Comparison of ENCODE assay signal across 10 cellular contexts in genomic region chr9:7879551-7880245, GRCh38.
DNase-seq lines count a peak whose midpoint lies in the region; ATAC-seq, FAIRE-seq and TF ChIP-seq lines count a peak whose summit lies in the region.
"Had no signal": no experiment of that assay in that cellular context is flagged by ENCODE, and none has a peak within 500 bp of the region (broad histone marks: within the 10 kb centered on the region; RNA-seq: fewer than 3 reads in every experiment).

No MANE protein-coding gene starts in this region.

- WGBS in small intestine, 3 donors: 37 to 47% (median 44%) methylated on average over 6 of the region's 6 CpGs

- no peaks in the 10 kb centered on the region for H3K36me3 Mint-ChIP-seq in activated naive CD4-positive, alpha-beta T cell treated with anti-CD3 and anti-CD28 coated beads, Interleukin-2, amount 10 ng/mL, durations not matched to agents 7 days and 5 days
- H3K36me3 Mint-ChIP-seq in mesothelial cell of epicardium: peaks cover 6% of the 10 kb centered on the region

- H3K4me3 ChIP-seq in small intestine (ENCODE audit: low read depth in 1 of 2, low read length in 2 of 2): no peak overlapping the region
- H3K4me3 ChIP-seq in dorsolateral prefrontal cortex: no peak overlapping the region
- H3K4me3 ChIP-seq: adrenal gland, heart left ventricle had no signal

- intact Hi-C loops in dorsolateral prefrontal cortex (cut with DNase I): no loop called here

- H3K27ac Mint-ChIP-seq in activated naive CD4-positive, alpha-beta T cell treated with anti-CD3 and anti-CD28 coated beads, Interleukin-2, amount 10 ng/mL, durations not matched to agents 7 days and 5 days: no peak overlapping the region
- H3K27ac Mint-ChIP-seq in mesothelial cell of epicardium: no peak overlapping the region

- H3K4me3 Mint-ChIP-seq in activated naive CD4-positive, alpha-beta T cell treated with anti-CD3 and anti-CD28 coated beads, Interleukin-2, amount 10 ng/mL, durations not matched to agents 7 days and 5 days: no peak overlapping the region
- H3K4me3 Mint-ChIP-seq in mesothelial cell of epicardium: no peak overlapping the region

- CTCF ChIA-PET in activated naive CD4-positive, alpha-beta T cell treated with anti-CD3 and anti-CD28 coated beads, Interleukin-2, amount 10 ng/mL, durations not matched to agents 7 days and 5 days (lab: Charles Lee): interaction anchor here (0.8 kb wide), 1 partner anchor 102 kb away, joined by 3 read pairs; no protein-coding TSS in a partner anchor

- no peaks in the 10 kb centered on the region for H3K9me3 ChIP-seq in small intestine (ENCODE audit: control insufficient read depth, low read depth)
- H3K9me3 ChIP-seq: adrenal gland had no signal

- no peak overlapping the region for H3K27ac ChIP-seq in small intestine (ENCODE audit: low read depth in 1 of 2, low read length in 1 of 2)
- no peak overlapping the region for H3K27ac ChIP-seq in dorsolateral prefrontal cortex
- H3K27ac ChIP-seq: adrenal gland, heart left ventricle had no signal

- DNase-seq in NCI-H69 (lab: John Stamatoyannopoulos, UW): peak; percentile 82
- peak; percentile 46 for DNase-seq in activated naive CD4-positive, alpha-beta T cell treated with anti-CD3 and anti-CD28 coated beads, Interleukin-2, amount 10 ng/mL, durations not matched to agents 7 days and 5 days
- peak; percentile 22 for DNase-seq in stimulated activated CD4-positive, alpha-beta T cell treated with anti-CD3 and anti-CD28 coated beads, Interleukin-2, amount 100 ng/mL, for 24 hours
- no peak for DNase-seq in mesothelial cell of epicardium (ENCODE audit: low spot score in 2 of 2, unreplicated experiment in 2 of 2)
- DNase-seq in Ammon's horn (ENCODE audit: low spot score): no peak
- DNase-seq in small intestine: no peak
- no peak for DNase-seq in dorsolateral prefrontal cortex
- DNase-seq: adrenal gland, heart left ventricle had no signal

- H3K27me3 ChIP-seq in small intestine (ENCODE audit: control insufficient read depth in 2 of 2, insufficient read depth in 2 of 2, low read length in 2 of 2) (no peaks in the 10 kb centered on the region), dorsolateral prefrontal cortex (no peaks in the 10 kb centered on the region)
- H3K27me3 ChIP-seq: adrenal gland, heart left ventricle had no signal

- no peaks in the 10 kb centered on the region for H3K27me3 Mint-ChIP-seq in activated naive CD4-positive, alpha-beta T cell treated with anti-CD3 and anti-CD28 coated beads, Interleukin-2, amount 10 ng/mL, durations not matched to agents 7 days and 5 days
- no peaks in the 10 kb centered on the region for H3K27me3 Mint-ChIP-seq in mesothelial cell of epicardium (ENCODE audit: low read depth)

- H3K4me1 ChIP-seq in small intestine (ENCODE audit: control insufficient read depth in 2 of 2, insufficient read depth in 1 of 2, low read depth in 1 of 2, low read length in 1 of 2): no peaks in the 10 kb centered on the region
- H3K4me1 ChIP-seq: adrenal gland, heart left ventricle had no signal

- no peak for FAIRE-seq in small intestine (lab: Jason Lieb, UNC)

- TF ChIP-seq CTCF in mesothelial cell of epicardium (IDR thresholded peaks at IDR 0.05; ENCODE audit: unreplicated experiment) (no peak), dorsolateral prefrontal cortex (IDR thresholded peaks at IDR 0.05 in 54 of 56, conservative IDR thresholded peaks at IDR 0.05 in 2 of 56; ENCODE audit: low read depth in 1 of 56, partially characterized antibody in 56 of 56) (no peak)

- peaks cover 21% of the 10 kb centered on the region for H3K9me3 Mint-ChIP-seq in activated naive CD4-positive, alpha-beta T cell treated with anti-CD3 and anti-CD28 coated beads, Interleukin-2, amount 10 ng/mL, durations not matched to agents 7 days and 5 days
- peaks cover 45% of the 10 kb centered on the region for H3K9me3 Mint-ChIP-seq in mesothelial cell of epicardium

- H3K4me1 Mint-ChIP-seq in activated naive CD4-positive, alpha-beta T cell treated with anti-CD3 and anti-CD28 coated beads, Interleukin-2, amount 10 ng/mL, durations not matched to agents 7 days and 5 days: peaks cover 11% of the 10 kb centered on the region
- H3K4me1 Mint-ChIP-seq in mesothelial cell of epicardium: no peaks in the 10 kb centered on the region

- peak; percentile 65 for ATAC-seq in GM19452 (IDR thresholded peaks at IDR 0.05; ENCODE audit: unreplicated experiment)
- ATAC-seq: heart left ventricle had no signal

- no peaks in the 10 kb centered on the region for H3K36me3 ChIP-seq in small intestine (ENCODE audit: control insufficient read depth in 2 of 2, insufficient read depth in 2 of 2, low read length in 2 of 2)
- H3K36me3 ChIP-seq: adrenal gland, heart left ventricle had no signal

Comparison
In these comparisons a context has a peak if more than half of its experiments do, and no peak if none do; other contexts are left out.
1. DNase-seq: peak in NCI-H69 (single experiment), activated naive CD4-positive, alpha-beta T cell treated with anti-CD3 and anti-CD28 coated beads, Interleukin-2, amount 10 ng/mL, durations not matched to agents 7 days and 5 days (single experiment) and stimulated activated CD4-positive, alpha-beta T cell treated with anti-CD3 and anti-CD28 coated beads, Interleukin-2, amount 100 ng/mL, for 24 hours (2 of 2); none in mesothelial cell of epicardium (0 of 2), Ammon's horn (single experiment), small intestine (single experiment) and dorsolateral prefrontal cortex (0 of 10).